In genomic region chr6:10465633-10466499, GRCh38 we compare ENCODE assay signal across 8 cellular contexts. TPM values are rescaled to one million over a fixed set of nuclear protein-coding genes. Genes with fewer than 3 reads are reported as not detected.
DNase-seq lines count a peak whose midpoint lies in the region; ATAC-seq and TF ChIP-seq lines count a peak whose summit lies in the region.

No MANE protein-coding gene starts in this region.

- no peaks in the 10 kb centered on the region for H3K36me3 Mint-ChIP-seq in H9 (ENCODE audit: insufficient read depth in 1 of 3, low read depth in 3 of 3)

- H3K36me3 ChIP-seq in PC-9 (ENCODE audit: low read depth) (no peaks in the 10 kb centered on the region), testis (ENCODE audit: low read depth, missing control alignments) (no peaks in the 10 kb centered on the region)

- H2AFZ ChIP-seq in H9 (ENCODE audit: low read length) (no peak overlapping the region), PC-9 (no peak overlapping the region)

- no peak overlapping the region for H4K91ac ChIP-seq in H9 (ENCODE audit: insufficient read length, low read depth, low read length)

- no TSS peak for BruUV-seq in PC-9 (replicated peaks; lab: Mats Ljungman, UMichigan)

- ATAC-seq in GM18502 (IDR thresholded peaks at IDR 0.05; ENCODE audit: poor library complexity, unreplicated experiment) (no peak), GM19467 (IDR thresholded peaks at IDR 0.05; ENCODE audit: unreplicated experiment) (no peak)

- no peak overlapping the region for H3K56ac ChIP-seq in H9 (ENCODE audit: insufficient read length, low read depth, low read length)

- TF ChIP-seq CTCF in H9 (conservative IDR thresholded peaks at IDR 0.05) = peak; percentile 85
- TF ChIP-seq CTCF in PC-9 (conservative IDR thresholded peaks at IDR 0.05) = peak; percentile 61
- TF ChIP-seq CTCF in testis (IDR thresholded peaks at IDR 0.05) = no peak

- no peak overlapping the region for H2BK120ac ChIP-seq in H9 (ENCODE audit: low read depth, low read length, poor library complexity, severe bottlenecking)

- no peak overlapping the region for H3T11ph ChIP-seq in H9 (ENCODE audit: low read length)

- H3K9me2 ChIP-seq in PC-9 (ENCODE audit: insufficient read depth) = no peaks in the 10 kb centered on the region

- H4K20me1 ChIP-seq in H9 (ENCODE audit: control insufficient read depth, insufficient read depth, insufficient read length) (no peaks in the 10 kb centered on the region), PC-9 (ENCODE audit: insufficient read depth) (no peaks in the 10 kb centered on the region)

- DNase-seq in DMS53 treated with DMSO at 0.1 percent for 48 hours (lab: John Stamatoyannopoulos, UW; ENCODE audit: unreplicated experiment) = peak; percentile 3
- DNase-seq in H9 = peak; percentile 82
- peak in 1 of 2 experiments; percentile 62 for DNase-seq in PC-9
- DNase-seq in fibroblast of gingiva (ENCODE audit: low read depth) = peak; percentile 31
- peak; percentile 52 for DNase-seq in testis
- DNase-seq in activated effector memory CD4-positive, alpha-beta T cell treated with anti-CD3 and anti-CD28 coated beads, Interleukin-2, amount 50 U/mL, for 16 hours = no peak

- H3K27me3 Mint-ChIP-seq in H9 (ENCODE audit: low read depth) = peaks cover 18% of the 10 kb centered on the region

- no peak overlapping the region for H3K18ac ChIP-seq in H9 (ENCODE audit: insufficient read length, low read depth, low read length)

- no peaks in the 10 kb centered on the region for H3K27me3 ChIP-seq in H9 (ENCODE audit: insufficient read depth, low read length)
- H3K27me3 ChIP-seq in PC-9 (ENCODE audit: insufficient read depth, low read depth) = no peaks in the 10 kb centered on the region
- no peaks in the 10 kb centered on the region for H3K27me3 ChIP-seq in testis

- H3K79me1 ChIP-seq in H9 (ENCODE audit: insufficient read depth, low read depth, low read length, poor library complexity, severe bottlenecking) = no peaks in the 10 kb centered on the region

- no peak overlapping the region for H2AK5ac ChIP-seq in H9 (ENCODE audit: insufficient read length, low read length)

- no peak overlapping the region for H3K4ac ChIP-seq in H9 (ENCODE audit: low read depth, low read length)

- H3K79me2 ChIP-seq in H9 (ENCODE audit: insufficient read depth, low read length) (no peaks in the 10 kb centered on the region), PC-9 (ENCODE audit: low read depth) (no peaks in the 10 kb centered on the region)

- H4K5ac ChIP-seq in H9 (ENCODE audit: insufficient read length, low read depth, low read length) = no peak overlapping the region

- H2BK12ac ChIP-seq in H9 (ENCODE audit: insufficient read length, low read depth, low read length) = no peak overlapping the region

- CTCF ChIA-PET in PC-9 (lab: Charles Lee) = interaction anchor here (0.5 to 2.1 kb wide), 4 partner anchors 13 to 810 kb away, joined by 3 to 8 read pairs (median 6); no protein-coding TSS in a partner anchor

- H3K4me2 ChIP-seq in H9 (ENCODE audit: insufficient read depth, insufficient read length, low read length) (no peak overlapping the region), PC-9 (no peak overlapping the region)

- H3K23me2 ChIP-seq in H9 (ENCODE audit: insufficient read length, low read depth, low read length, poor library complexity, severe bottlenecking) = no peaks in the 10 kb centered on the region

- H3K4me1 ChIP-seq in H9 (ENCODE audit: insufficient read depth, low read length) (peaks cover 2% of the 10 kb centered on the region; the same call in 1 of the 2 replicates), PC-9 (replicated peaks; ENCODE audit: insufficient read depth) (peaks cover 19% of the 10 kb centered on the region), testis (no peaks in the 10 kb centered on the region)

- H4K8ac ChIP-seq in H9 (replicated peaks; ENCODE audit: insufficient read length, low read depth, low read length) = no peak overlapping the region

- POLR2A ChIA-PET in PC-9 (lab: Charles Lee; ENCODE audit: unreplicated experiment) = no interaction called here

- no peaks in the 10 kb centered on the region for H3F3A ChIP-seq in PC-9 (ENCODE audit: insufficient read depth, low read depth)

- H3K9ac ChIP-seq in H9 (ENCODE audit: extremely low read depth, insufficient read length, low read length) = no peak overlapping the region

- no peak overlapping the region; a peak in 1 of 5 replicates for H3K4me3 Mint-ChIP-seq in H9

- H3K27ac Mint-ChIP-seq in H9 = peak overlapping the region in 1 of 3 experiments; percentile 42; a peak in 1 of 7 replicates

- H3K9me3 ChIP-seq in H9 (ENCODE audit: control insufficient read depth, low read depth, low read length) = no peaks in the 10 kb centered on the region
- no peaks in the 10 kb centered on the region for H3K9me3 ChIP-seq in PC-9 (ENCODE audit: insufficient read depth, low read depth)
- H3K9me3 ChIP-seq in testis = no peaks in the 10 kb centered on the region

- peaks cover 9 to 17% of the 10 kb centered on the region in 2 experiments for H3K4me1 Mint-ChIP-seq in H9

- H3K23ac ChIP-seq in H9 (ENCODE audit: insufficient read length, low read depth, low read length) = no peak overlapping the region

- H2BK20ac ChIP-seq in H9 (ENCODE audit: low read depth, low read length, poor library complexity, severe bottlenecking) = no peak overlapping the region

- TF ChIP-seq POLR2A in testis (IDR thresholded peaks at IDR 0.05) = no peak

- H3K27ac ChIP-seq in H9 (ENCODE audit: insufficient read length, low read depth, low read length) (no peak overlapping the region), PC-9 (no peak overlapping the region), testis (no peak overlapping the region)

- H2BK15ac ChIP-seq in H9 (ENCODE audit: low read depth, low read length) = no peak overlapping the region

- H2BK5ac ChIP-seq in H9 (ENCODE audit: insufficient read length, low read length) = no peak overlapping the region

- H3K4me3 ChIP-seq in PC-9 (no peak overlapping the region), testis (peak overlapping the region in 1 of 2 donors; percentile 13)

- H3K9me3 Mint-ChIP-seq in H9 = no peaks in the 10 kb centered on the region

- H3K14ac ChIP-seq in H9 (ENCODE audit: insufficient read depth, low read length) = no peak overlapping the region

- WGBS in H9 (ENCODE audit: extremely low coverage, insufficient read length, low lambda C conversion rate) = 100% methylated on average over 1 of the region's 20 CpGs
- whole genome bisulfite sequencing in testis, 2 donors = 28 to 46% methylated on average over 20 of the region's 20 CpGs

- intact Hi-C loops in PC-9 (cut with micrococcal nuclease; ENCODE audit: unreplicated experiment) (loop anchor here (1.0 kb wide), 1 partner anchor 35 kb away; no protein-coding TSS in a partner anchor), testis (cut with DNase I; ENCODE audit: low total_unique reads) (no loop called here)

RNA-seq across cellular contexts. Expression of gene TFAP2A, which starts 51.0 kb away (rescaled TPM):
- total RNA-seq in H9 (2021) = 1.6 and 2.6 TPM in 2 replicates
- total RNA-seq in PC-9 (2021) = 37.0 and 43.8 TPM in 2 replicates
- total RNA-seq in testis = 1 to 10 TPM; 2.7 to 4.8 TPM
- polyA plus RNA-seq in testis (ENCODE audit: insufficient read depth, low read depth, low replicate concordance) = 3.3 TPM

RNA-seq across cellular contexts. Expression of gene GCNT2, which starts 55.3 kb away (rescaled TPM):
- total RNA-seq in H9 (2021) (41.3 and 41.7 TPM in 2 replicates), PC-9 (2021) (28.4 and 35.7 TPM in 2 replicates), testis (10 to 100 TPM; 17.0 to 28.0 TPM)
- polyA plus RNA-seq in testis (ENCODE audit: insufficient read depth, low read depth, low replicate concordance) = 12.8 TPM

Comparison
In these comparisons a context has a peak if more than half of its experiments do, and no peak if none do; other contexts are left out.
1. CTCF ChIP-seq: peak in H9 (single experiment) and PC-9 (single experiment); none in testis (0 of 3).